ENCODE assay signal across 1 cellular context in genomic region chr1:225426395-225427248, GRCh38.
TF ChIP-seq lines count a peak whose summit lies in the region.

No MANE protein-coding gene starts in this region.

TF ChIP-seq in HepG2, 621 proteins besides CTCF, POLR2A, EP300 and RAD21 (continued from another document and continues in another):
- TF ChIP-seq HIC2 (CRISPR knock-in tag; IDR thresholded peaks at IDR 0.05; ENCODE audit: low read depth) (0 out of 2 replicates have a peak, but pooled peaks have one; percentile 29), PLSCR1 (CRISPR knock-in tag; IDR thresholded peaks at IDR 0.05; ENCODE audit: borderline replicate concordance) (no peak), ZNF776 (CRISPR knock-in tag; IDR thresholded peaks at IDR 0.05) (no peak), ZNF547 (CRISPR knock-in tag; IDR thresholded peaks at IDR 0.05) (no peak), GABPA (IDR thresholded peaks at IDR 0.05; ENCODE audit: low read depth, low read length) (no peak), GABPA (CRISPR knock-in tag; IDR thresholded peaks at IDR 0.05; ENCODE audit: low read depth) (no peak), HBP1 (CRISPR knock-in tag; IDR thresholded peaks at IDR 0.05; ENCODE audit: low read depth) (no peak), ZGPAT (CRISPR knock-in tag; IDR thresholded peaks at IDR 0.05) (no peak), NR3C1 (CRISPR knock-in tag; IDR thresholded peaks at IDR 0.05) (no peak), ZNF7 (CRISPR knock-in tag; IDR thresholded peaks at IDR 0.05) (no peak), DBP (CRISPR knock-in tag; IDR thresholded peaks at IDR 0.05; ENCODE audit: not compliant biosample characterization) (no peak), ARID2 (CRISPR knock-in tag; IDR thresholded peaks at IDR 0.05; ENCODE audit: borderline replicate concordance) (no peak), ZNF138 (CRISPR knock-in tag; IDR thresholded peaks at IDR 0.05; ENCODE audit: low read depth) (peak; percentile 59; the same call in 1 of the 2 replicates), ZNF614 (CRISPR knock-in tag; IDR thresholded peaks at IDR 0.05; ENCODE audit: borderline replicate concordance) (no peak), RFXANK (CRISPR knock-in tag; IDR thresholded peaks at IDR 0.05) (no peak), HNRNPK (IDR thresholded peaks at IDR 0.05; ENCODE audit: low read depth, low read length, poor library complexity, severe bottlenecking) (no peak), ZNF598 (CRISPR knock-in tag; IDR thresholded peaks at IDR 0.05; ENCODE audit: borderline replicate concordance) (peak; percentile 82; the same call in 1 of the 2 replicates), HNF4A (CRISPR knock-in tag; IDR thresholded peaks at IDR 0.05) (no peak; the same call in 1 of the 2 replicates), SNAPC4 (CRISPR knock-in tag; IDR thresholded peaks at IDR 0.05) (no peak), HNF1A (IDR thresholded peaks at IDR 0.05; ENCODE audit: low read depth) (no peak), HNF1A (CRISPR knock-in tag; IDR thresholded peaks at IDR 0.05; ENCODE audit: borderline replicate concordance) (no peak), ZNF264 (CRISPR knock-in tag; IDR thresholded peaks at IDR 0.05) (no peak), FOXP4 (CRISPR knock-in tag; IDR thresholded peaks at IDR 0.05) (0 out of 2 replicates have a peak, but pooled peaks have one; percentile 19), ATF6 (CRISPR knock-in tag; conservative IDR thresholded peaks at IDR 0.05) (0 out of 2 replicates have a peak, but pooled peaks have one; percentile 33), HOXA5 (CRISPR knock-in tag; IDR thresholded peaks at IDR 0.05) (no peak), BCLAF1 (IDR thresholded peaks at IDR 0.05) (no peak), ZNF580 (CRISPR knock-in tag; IDR thresholded peaks at IDR 0.05; ENCODE audit: borderline replicate concordance, low read depth) (no peak), AGO2 (optimal IDR thresholded peaks at IDR 0.05; ENCODE audit: low read depth, low read length) (no peak), ZNF3 (CRISPR knock-in tag; IDR thresholded peaks at IDR 0.05) (no peak), SCMH1 (CRISPR knock-in tag; IDR thresholded peaks at IDR 0.05; ENCODE audit: borderline replicate concordance) (no peak)
